Comparison of ENCODE assay signal across 2 cellular contexts in genomic region chr17:36183811-36184765, GRCh38.
TF ChIP-seq lines count a peak whose summit lies in the region.

No MANE protein-coding gene starts in this region.

TF ChIP-seq in HepG2, 621 proteins besides CTCF, POLR2A, EP300 and RAD21:
- no peak for TF ChIP-seq RFX5 (IDR thresholded peaks at IDR 0.05; ENCODE audit: low read depth, low read length)
- TF ChIP-seq EZH2 (conservative IDR thresholded peaks at IDR 0.05; ENCODE audit: low read depth, low read length), result peak; percentile 69; the same call in 1 of the 2 replicates
- TF ChIP-seq CBX2 (IDR thresholded peaks at IDR 0.05; ENCODE audit: low read depth, low read length), result 0 out of 2 replicates have a peak, but pooled peaks have one; percentile 14
- no peak for TF ChIP-seq CBX2 (CRISPR knock-in tag; IDR thresholded peaks at IDR 0.05; ENCODE audit: low read depth)
- no peak for TF ChIP-seq BATF2 (CRISPR knock-in tag; IDR thresholded peaks at IDR 0.05)
- TF ChIP-seq ZNF629 (CRISPR knock-in tag; conservative IDR thresholded peaks at IDR 0.05), result peak; percentile 90

TF ChIP-seq in GM12891, 5 proteins besides CTCF, POLR2A, EP300 and RAD21:
- TF ChIP-seq POLR2AphosphoS5 (IDR thresholded peaks at IDR 0.05; ENCODE audit: low read depth, low read length), result no peak
- TF ChIP-seq SPI1 (IDR thresholded peaks at IDR 0.05; ENCODE audit: low read depth, low read length), result no peak
- TF ChIP-seq PAX5 (IDR thresholded peaks at IDR 0.05; ENCODE audit: insufficient read depth, low read length, severe bottlenecking), result no peak
- TF ChIP-seq TAF1 (IDR thresholded peaks at IDR 0.05; ENCODE audit: low read depth, low read length), result no peak
- TF ChIP-seq POU2F2 (IDR thresholded peaks at IDR 0.05; ENCODE audit: low read depth, low read length), result no peak
